Comparison of ENCODE assay signal across 1 cellular context in the genomic region with DNA sequence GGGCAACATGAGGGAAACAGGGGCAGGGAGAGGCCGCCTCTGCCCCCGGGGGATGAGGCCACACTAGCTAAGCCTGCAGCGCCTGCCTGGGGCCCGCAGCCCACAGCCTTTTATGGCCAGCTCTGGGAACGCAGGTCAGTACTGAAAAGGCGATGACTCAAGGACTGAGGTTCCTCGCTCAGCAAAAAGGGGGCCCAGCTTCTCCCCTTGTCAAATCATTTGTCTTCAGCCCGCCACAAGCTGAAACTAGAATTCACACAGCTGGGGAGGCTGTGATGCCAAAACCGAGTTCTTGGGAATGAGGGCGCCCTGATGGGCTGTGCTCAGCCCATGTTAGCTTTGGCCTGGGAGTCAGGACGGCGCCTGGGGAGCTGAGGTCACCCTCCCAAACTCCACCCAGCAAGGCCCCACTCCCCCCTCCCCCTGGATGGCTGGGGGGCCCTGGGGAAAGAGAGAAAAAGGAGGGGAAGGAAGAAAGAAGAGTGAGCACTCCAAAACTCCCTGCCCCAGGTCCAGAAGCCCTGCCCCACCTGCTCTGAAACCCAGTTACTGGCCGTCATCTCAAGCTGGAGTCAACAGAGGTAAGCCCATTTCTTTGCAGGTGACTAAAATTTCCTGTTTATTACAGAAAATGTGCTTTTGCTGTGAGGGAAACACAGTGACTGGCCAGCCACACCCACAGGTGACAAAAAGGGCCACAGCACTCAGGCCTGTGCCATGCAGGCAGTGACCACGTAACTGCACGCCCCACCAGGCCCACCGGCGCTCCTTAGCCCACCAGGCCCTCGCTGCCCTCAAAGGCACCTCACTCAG.
TF ChIP-seq lines count a peak whose summit lies in the region.

No MANE protein-coding gene starts in this region.

TF ChIP-seq in GM23338, 12 proteins besides CTCF, POLR2A, EP300 and RAD21:
- TF ChIP-seq, protein P1, sequence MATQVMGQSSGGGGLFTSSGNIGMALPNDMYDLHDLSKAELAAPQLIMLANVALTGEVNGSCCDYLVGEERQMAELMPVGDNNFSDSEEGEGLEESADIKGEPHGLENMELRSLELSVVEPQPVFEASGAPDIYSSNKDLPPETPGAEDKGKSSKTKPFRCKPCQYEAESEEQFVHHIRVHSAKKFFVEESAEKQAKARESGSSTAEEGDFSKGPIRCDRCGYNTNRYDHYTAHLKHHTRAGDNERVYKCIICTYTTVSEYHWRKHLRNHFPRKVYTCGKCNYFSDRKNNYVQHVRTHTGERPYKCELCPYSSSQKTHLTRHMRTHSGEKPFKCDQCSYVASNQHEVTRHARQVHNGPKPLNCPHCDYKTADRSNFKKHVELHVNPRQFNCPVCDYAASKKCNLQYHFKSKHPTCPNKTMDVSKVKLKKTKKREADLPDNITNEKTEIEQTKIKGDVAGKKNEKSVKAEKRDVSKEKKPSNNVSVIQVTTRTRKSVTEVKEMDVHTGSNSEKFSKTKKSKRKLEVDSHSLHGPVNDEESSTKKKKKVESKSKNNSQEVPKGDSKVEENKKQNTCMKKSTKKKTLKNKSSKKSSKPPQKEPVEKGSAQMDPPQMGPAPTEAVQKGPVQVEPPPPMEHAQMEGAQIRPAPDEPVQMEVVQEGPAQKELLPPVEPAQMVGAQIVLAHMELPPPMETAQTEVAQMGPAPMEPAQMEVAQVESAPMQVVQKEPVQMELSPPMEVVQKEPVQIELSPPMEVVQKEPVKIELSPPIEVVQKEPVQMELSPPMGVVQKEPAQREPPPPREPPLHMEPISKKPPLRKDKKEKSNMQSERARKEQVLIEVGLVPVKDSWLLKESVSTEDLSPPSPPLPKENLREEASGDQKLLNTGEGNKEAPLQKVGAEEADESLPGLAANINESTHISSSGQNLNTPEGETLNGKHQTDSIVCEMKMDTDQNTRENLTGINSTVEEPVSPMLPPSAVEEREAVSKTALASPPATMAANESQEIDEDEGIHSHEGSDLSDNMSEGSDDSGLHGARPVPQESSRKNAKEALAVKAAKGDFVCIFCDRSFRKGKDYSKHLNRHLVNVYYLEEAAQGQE (IDR thresholded peaks at IDR 0.05; ENCODE audit: unreplicated experiment): no peak
- no peak for TF ChIP-seq ZNF331 (CRISPR knock-in tag; IDR thresholded peaks at IDR 0.05; ENCODE audit: low read depth)
- TF ChIP-seq POLR2AphosphoS5 (IDR thresholded peaks at IDR 0.05; ENCODE audit: low read depth): no peak
- TF ChIP-seq EZH2phosphoT487 (IDR thresholded peaks at IDR 0.05; ENCODE audit: unreplicated experiment): no peak
- TF ChIP-seq STAT1 (IDR thresholded peaks at IDR 0.05; ENCODE audit: unreplicated experiment): no peak
- no peak for TF ChIP-seq NANOG (IDR thresholded peaks at IDR 0.05; ENCODE audit: borderline replicate concordance)
